ENCODE assay signal across 9 cellular contexts in the genomic region with DNA sequence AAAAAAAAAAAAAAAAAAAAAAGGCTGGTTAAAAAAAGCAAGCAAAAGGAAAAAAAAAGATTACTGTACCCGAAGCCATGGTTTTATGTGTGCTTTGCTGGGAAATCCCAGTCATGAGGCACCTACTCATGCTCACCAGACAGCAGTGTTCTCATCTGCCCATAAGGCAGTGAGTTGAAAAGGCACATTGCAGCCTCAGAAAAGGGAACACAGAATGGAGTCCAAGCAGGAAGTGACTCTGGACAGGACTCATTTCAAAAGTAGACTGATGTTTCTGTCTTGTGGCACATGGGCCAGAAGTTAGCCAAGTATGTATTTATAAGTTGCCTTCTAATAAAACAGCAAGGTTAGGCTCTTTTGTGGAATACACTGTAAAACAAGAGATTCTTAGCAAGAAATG. TPM values are rescaled to one million over a fixed set of nuclear protein-coding genes. Genes with fewer than 3 reads are reported as not detected.
DNase-seq lines count a peak whose midpoint lies in the region; ATAC-seq and TF ChIP-seq lines count a peak whose summit lies in the region.
"Had no signal": no experiment of that assay in that cellular context is flagged by ENCODE, and none has a peak within 500 bp of the region (broad histone marks: within the 10 kb centered on the region; RNA-seq: fewer than 3 reads in every experiment).

No MANE protein-coding gene starts in this region.

- H3K4me1 Mint-ChIP-seq in stimulated activated naive CD8-positive, alpha-beta T cell treated with anti-CD3 and anti-CD28 coated beads, Interleukin-15, Interleukin-2, amounts not matched to agents 100 ng/mL and 50 ng/mL, for 24 hours (ENCODE audit: low read depth): peaks cover 46% of the 10 kb centered on the region

- no peak for TF ChIP-seq EP300 in gastroesophageal sphincter (IDR thresholded peaks at IDR 0.05)

- no peaks in the 10 kb centered on the region for H3K9me2 ChIP-seq in MM.1S (replicated peaks; ENCODE audit: insufficient read depth, low read length)

- ATAC-seq in GM21737 (IDR thresholded peaks at IDR 0.05; ENCODE audit: unreplicated experiment) (peak; percentile 76), gastroesophageal sphincter (no peak)

- H3K36me3 ChIP-seq in MM.1S (replicated peaks; ENCODE audit: insufficient read depth, low read length) (peaks cover 14% of the 10 kb centered on the region; the same call in 1 of the 2 replicates), gastroesophageal sphincter (peaks cover 0 to 70% of the 10 kb centered on the region in 2 donors)

- WGBS in gastroesophageal sphincter (ENCODE audit: low coverage in 1 of 2), 2 donors: 67% methylated on average over 1 of the region's 1 CpG; no CpG with 5 or more reads in 1 of the 2 donors

- DNase-seq in NCI-H146 (lab: John Stamatoyannopoulos, UW) (peak; percentile 4), NCI-H146 treated with DMSO at 0.1 percent for 48 hours (lab: John Stamatoyannopoulos, UW; ENCODE audit: unreplicated experiment) (no peak), MM.1S (peak; percentile 40), epidermal melanocyte (ENCODE audit: insufficient read length, low spot score) (peak; percentile 50), NCI-H2196 (lab: John Stamatoyannopoulos, UW; ENCODE audit: unreplicated experiment) (no peak)

- H4K20me1 ChIP-seq in MM.1S (ENCODE audit: insufficient read depth, low read length): no peaks in the 10 kb centered on the region

- peaks cover 30% of the 10 kb centered on the region for H3F3A ChIP-seq in MM.1S (ENCODE audit: insufficient read depth, low read length)

- H3K27me3 ChIP-seq in MM.1S (replicated peaks; ENCODE audit: insufficient read depth, low read length): no peaks in the 10 kb centered on the region
- H3K27me3 ChIP-seq in gastroesophageal sphincter: no peaks in the 10 kb centered on the region
- H3K27me3 ChIP-seq: tibial nerve had no signal

- H3K9ac ChIP-seq in MM.1S (ENCODE audit: low read length): no peak overlapping the region

- peak overlapping the region; percentile 1 for H3K4me3 Mint-ChIP-seq in stimulated activated naive CD8-positive, alpha-beta T cell treated with anti-CD3 and anti-CD28 coated beads, Interleukin-15, Interleukin-2, amounts not matched to agents 100 ng/mL and 50 ng/mL, for 24 hours

- no peaks in the 10 kb centered on the region for H3K9me3 Mint-ChIP-seq in stimulated activated naive CD8-positive, alpha-beta T cell treated with anti-CD3 and anti-CD28 coated beads, Interleukin-15, Interleukin-2, amounts not matched to agents 100 ng/mL and 50 ng/mL, for 24 hours

- H3K27ac Mint-ChIP-seq in stimulated activated naive CD8-positive, alpha-beta T cell treated with anti-CD3 and anti-CD28 coated beads, Interleukin-15, Interleukin-2, amounts not matched to agents 100 ng/mL and 50 ng/mL, for 24 hours: peak overlapping the region; percentile 65

- TF ChIP-seq CTCF in MM.1S (IDR thresholded peaks at IDR 0.05; ENCODE audit: low read length) (no peak), gastroesophageal sphincter (IDR thresholded peaks at IDR 0.05) (no peak)

- H3K27me3 Mint-ChIP-seq in stimulated activated naive CD8-positive, alpha-beta T cell treated with anti-CD3 and anti-CD28 coated beads, Interleukin-15, Interleukin-2, amounts not matched to agents 100 ng/mL and 50 ng/mL, for 24 hours: no peaks in the 10 kb centered on the region

- H3K27ac ChIP-seq in MM.1S (ENCODE audit: low read length): peak overlapping the region; percentile 89
- no peak overlapping the region for H3K27ac ChIP-seq in gastroesophageal sphincter

- no peak overlapping the region for H2AFZ ChIP-seq in MM.1S (ENCODE audit: low read length)

- H3K9me3 ChIP-seq in MM.1S (replicated peaks; ENCODE audit: insufficient read depth, low read length) (no peaks in the 10 kb centered on the region), gastroesophageal sphincter (no peaks in the 10 kb centered on the region)
- H3K9me3 ChIP-seq: tibial nerve had no signal

- TF ChIP-seq POLR2A in gastroesophageal sphincter (IDR thresholded peaks at IDR 0.05): no peak

- H3K4me3 ChIP-seq in MM.1S (ENCODE audit: low read length) (no peak overlapping the region), gastroesophageal sphincter (no peak overlapping the region)
- H3K4me3 ChIP-seq: tibial nerve had no signal

- peaks cover 24% of the 10 kb centered on the region for H3K79me2 ChIP-seq in MM.1S (ENCODE audit: low read length)

- H3K36me3 Mint-ChIP-seq in stimulated activated naive CD8-positive, alpha-beta T cell treated with anti-CD3 and anti-CD28 coated beads, Interleukin-15, Interleukin-2, amounts not matched to agents 100 ng/mL and 50 ng/mL, for 24 hours (ENCODE audit: low read depth): peaks cover 86% of the 10 kb centered on the region

- H3K4me2 ChIP-seq in MM.1S (ENCODE audit: low read depth, low read length): no peak overlapping the region

- H3K4me1 ChIP-seq in MM.1S (ENCODE audit: low read length): peaks cover 25% of the 10 kb centered on the region
- no peaks in the 10 kb centered on the region for H3K4me1 ChIP-seq in gastroesophageal sphincter

RNA-seq across cellular contexts. Expression of gene PDSS1, which starts 40.2 kb away (rescaled TPM):
- total RNA-seq in gastroesophageal sphincter: 1 to 10 TPM; 3.0 to 5.8 (median 4.0) TPM

Comparison
In these comparisons a context has a peak if more than half of its experiments do, and no peak if none do; other contexts are left out.
1. DNase-seq: peak in NCI-H146 (single experiment), MM.1S (single experiment) and epidermal melanocyte (single experiment); none in NCI-H146 treated with DMSO at 0.1 percent for 48 hours (single experiment) and NCI-H2196 (single experiment).